8 cellular contexts compared by ENCODE assay signal in the genomic region with DNA sequence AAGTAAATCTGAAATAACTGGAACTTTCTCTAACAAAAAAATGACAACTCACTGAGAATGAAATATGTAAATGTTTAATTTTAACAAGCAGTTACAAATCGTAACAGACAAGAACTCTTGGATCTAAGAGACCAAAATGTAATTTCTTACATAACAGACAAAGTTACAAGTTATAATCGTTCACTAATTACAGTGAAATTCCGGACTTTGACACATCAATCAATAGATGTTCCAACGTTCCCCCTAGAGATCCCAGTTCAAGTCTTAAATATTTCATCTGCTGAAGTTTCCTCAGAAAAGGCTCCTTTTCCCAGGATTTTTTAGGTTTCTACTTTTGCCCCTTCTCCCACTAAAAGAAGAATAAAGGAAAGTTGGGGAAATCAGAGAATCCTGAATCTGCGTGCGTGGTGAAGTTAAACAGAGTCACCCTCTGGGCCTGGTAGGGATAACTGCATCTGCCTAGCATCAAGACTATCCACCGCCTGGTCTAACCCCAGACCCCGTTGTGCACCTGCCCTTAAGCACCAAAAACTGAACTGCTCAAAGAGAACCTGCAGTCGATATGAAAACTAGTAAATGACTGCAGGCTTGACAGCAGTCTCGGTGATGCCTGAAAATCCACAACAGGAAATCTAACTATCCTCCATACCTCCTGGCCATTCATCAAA. TPM values are rescaled to one million over a fixed set of nuclear protein-coding genes. Genes with fewer than 3 reads are reported as not detected.
DNase-seq lines count a peak whose midpoint lies in the region; ATAC-seq and TF ChIP-seq lines count a peak whose summit lies in the region.

No MANE protein-coding gene starts in this region.

- no peak overlapping the region for H3K9ac ChIP-seq in SK-N-MC (ENCODE audit: insufficient read length)

- TF ChIP-seq POLR2A in GM19099 (IDR thresholded peaks at IDR 0.05; ENCODE audit: extremely low read depth, insufficient read length, low read depth), result peak; percentile 22

- H3K4me3 Mint-ChIP-seq in naive thymus-derived CD4-positive, alpha-beta T cell, result peak overlapping the region; percentile 91 to 98 (median 92)

- H3K36me3 ChIP-seq in SK-N-MC (ENCODE audit: insufficient read depth, low read length), result no peaks in the 10 kb centered on the region
- H3K36me3 ChIP-seq in ectodermal cell (ENCODE audit: control insufficient read depth, insufficient read depth, low read length), result no peaks in the 10 kb centered on the region
- H3K36me3 ChIP-seq in naive thymus-derived CD4-positive, alpha-beta T cell (ENCODE audit: control insufficient read depth in 2 of 3, insufficient read depth in 3 of 3, low read length in 3 of 3), result peaks cover 0 to 18% (median 0%) of the 10 kb centered on the region in 3 experiments

- CTCF ChIA-PET in naive thymus-derived CD4-positive, alpha-beta T cell (lab: Charles Lee), result no interaction called here

- H3K27ac ChIP-seq in SK-N-MC, result no peak overlapping the region
- no peak overlapping the region for H3K27ac ChIP-seq in ectodermal cell (ENCODE audit: insufficient read depth, low read depth, low read length, poor library complexity, severe bottlenecking)
- H3K27ac ChIP-seq in naive thymus-derived CD4-positive, alpha-beta T cell (ENCODE audit: low read depth, low read length), result peak overlapping the region; percentile 80

- H3K27me3 ChIP-seq in ectodermal cell (ENCODE audit: control insufficient read depth, insufficient read depth, low read length, poor library complexity, severe bottlenecking), result peaks cover 5% of the 10 kb centered on the region
- H3K27me3 ChIP-seq in naive thymus-derived CD4-positive, alpha-beta T cell (ENCODE audit: control insufficient read depth in 2 of 2, insufficient read depth in 2 of 2, low read length in 2 of 2), result no peaks in the 10 kb centered on the region

- H3K4me1 Mint-ChIP-seq in naive thymus-derived CD4-positive, alpha-beta T cell, result peaks cover 42 to 73% (median 66%) of the 10 kb centered on the region in 7 donors

- DNase-seq in AML-193 (lab: John Stamatoyannopoulos, UW) (peak; percentile 23 to 34), SK-N-MC (ENCODE audit: low read depth, low spot score) (no peak)
- peak in 6 of 9 donors; percentile 18 to 37 (median 26) for DNase-seq in naive thymus-derived CD4-positive, alpha-beta T cell
- no peak for DNase-seq in effector CD8-positive, alpha-beta T cell (lab: John Stamatoyannopoulos, UW)

- peaks cover 0 to 6% (median 0%) of the 10 kb centered on the region in 11 donors for H3K9me3 Mint-ChIP-seq in naive thymus-derived CD4-positive, alpha-beta T cell

- peaks cover 0 to 4% (median 0%) of the 10 kb centered on the region in 5 donors for H3K27me3 Mint-ChIP-seq in naive thymus-derived CD4-positive, alpha-beta T cell

- H3K4me3 ChIP-seq in SK-N-MC, result peak overlapping the region; percentile 100
- H3K4me3 ChIP-seq in ectodermal cell (ENCODE audit: insufficient read depth, low read depth, low read length), result peak overlapping the region; percentile 81
- H3K4me3 ChIP-seq in naive thymus-derived CD4-positive, alpha-beta T cell (ENCODE audit: low read length), result peak overlapping the region; percentile 71

- no peak for ATAC-seq in naive thymus-derived CD4-positive, alpha-beta T cell
- ATAC-seq in HG03097 (IDR thresholded peaks at IDR 0.05; ENCODE audit: low FRiP score, unreplicated experiment) (no peak), GM21367 (IDR thresholded peaks at IDR 0.05; ENCODE audit: unreplicated experiment) (no peak)

- intact Hi-C loops in naive thymus-derived CD4-positive, alpha-beta T cell (cut with micrococcal nuclease), result loop anchor here (1.0 to 10.0 kb wide), 8 partner anchors 35 to 1723 kb away; a partner anchor contains a TSS

- WGBS in ectodermal cell, 2 experiments, result 48 to 49% methylated on average over 10 of the region's 10 CpGs

- peaks cover 0 to 34% (median 8%) of the 10 kb centered on the region in 5 donors for H3K36me3 Mint-ChIP-seq in naive thymus-derived CD4-positive, alpha-beta T cell

- POLR2A ChIA-PET in naive thymus-derived CD4-positive, alpha-beta T cell (lab: Charles Lee), result no interaction called here

- peak overlapping the region; percentile 86 to 95 (median 91) for H3K27ac Mint-ChIP-seq in naive thymus-derived CD4-positive, alpha-beta T cell

- H3K9me3 ChIP-seq in SK-N-MC (ENCODE audit: low read depth, low read length), result no peaks in the 10 kb centered on the region
- no peaks in the 10 kb centered on the region for H3K9me3 ChIP-seq in ectodermal cell (ENCODE audit: control insufficient read depth, low read length)
- no peaks in the 10 kb centered on the region for H3K9me3 ChIP-seq in naive thymus-derived CD4-positive, alpha-beta T cell (ENCODE audit: control insufficient read depth in 2 of 3, low read length in 3 of 3)

- no peaks in the 10 kb centered on the region for H3K4me1 ChIP-seq in ectodermal cell (ENCODE audit: control insufficient read depth, insufficient read depth, low read length)
- H3K4me1 ChIP-seq in naive thymus-derived CD4-positive, alpha-beta T cell (ENCODE audit: control insufficient read depth in 2 of 2, insufficient read depth in 2 of 2, low read length in 2 of 2), result peaks cover 23 to 24% of the 10 kb centered on the region in 2 donors

RNA-seq across cellular contexts. Expression of a gene that starts 2.3 kb away (rescaled TPM):
- polyA plus RNA-seq in ectodermal cell (2013, experiment 1 of 4), result 7.3 TPM
- polyA plus RNA-seq in ectodermal cell (2013, experiment 2 of 4), result 7.9 TPM
- polyA plus RNA-seq in ectodermal cell (2013, experiment 3 of 4), result 6.2 TPM
- polyA plus RNA-seq in ectodermal cell (2013, experiment 4 of 4), result 8.1 TPM
- total RNA-seq in naive thymus-derived CD4-positive, alpha-beta T cell, result 10 to 100 TPM; 31.2 to 86.3 (median 75.0) TPM
- 10 to 100 TPM; 83.5 to 87.0 TPM for polyA plus RNA-seq in naive thymus-derived CD4-positive, alpha-beta T cell

Comparison
In these comparisons a context has a peak if more than half of its experiments do, and no peak if none do; other contexts are left out.
1. DNase-seq: peak in AML-193 (2 of 2) and naive thymus-derived CD4-positive, alpha-beta T cell (6 of 9); none in SK-N-MC (single experiment) and effector CD8-positive, alpha-beta T cell (single experiment).
2. Peak in every context shown above with its lines, with median percentiles within 50 percentile points of each other: H3K4me3 ChIP-seq.